ENCODE assay signal across 16 cellular contexts in genomic region chr18:56309104-56309503, GRCh38.
"Had no signal": no experiment of that assay in that cellular context is flagged by ENCODE, and none has a peak within 500 bp of the region (broad histone marks: within the 10 kb centered on the region; RNA-seq: fewer than 3 reads in every experiment).

No MANE protein-coding gene starts in this region.

- H3K36me3 ChIP-seq: breast epithelium, esophagus squamous epithelium, upper lobe of right lung had no signal

- H3K27me3 ChIP-seq: breast epithelium, esophagus squamous epithelium, upper lobe of right lung had no signal

- FAIRE-seq: islet of Langerhans had no signal

- H3K27ac ChIP-seq: breast epithelium, esophagus squamous epithelium, upper lobe of right lung had no signal

- H3K9me3 ChIP-seq: breast epithelium, esophagus squamous epithelium, upper lobe of right lung had no signal

- ATAC-seq: activated CD8-positive, alpha-beta T cell treated with anti-CD3 and anti-CD28 coated beads for 36 hours; activated T-cell treated with anti-CD3 and anti-CD28 coated beads, Interleukin-2, amount 50 U/mL, for 4 hours; left colon; upper lobe of right lung had no signal

- DNase-seq: activated CD4-positive, alpha-beta T cell treated with anti-CD3 and anti-CD28 coated beads for 48 hours; activated CD4-positive, CD25-positive, alpha-beta regulatory T cell; activated CD8-positive, alpha-beta T cell treated with anti-CD3 and anti-CD28 coated beads for 36 hours; activated naive CD4-positive, alpha-beta T cell treated with anti-CD3 and anti-CD28 coated beads, Interleukin-2, amount 50 U/mL, for 16 hours; activated T-cell treated with anti-CD3 and anti-CD28 coated beads, Interleukin-2, amount 50 U/mL, for 4 hours; aorta; effector CD8-positive, alpha-beta T cell; esophagus squamous epithelium; hippocampal formation; left colon; nucleus accumbens; stimulated activated naive CD4-positive, alpha-beta T cell; upper lobe of right lung had no signal

- H3K4me1 ChIP-seq: breast epithelium, esophagus squamous epithelium, upper lobe of right lung had no signal

- H3K4me3 ChIP-seq: breast epithelium, esophagus squamous epithelium, lung, upper lobe of right lung had no signal
